ENCODE assay signal across 16 cellular contexts in genomic region chr15:69663441-69663840, GRCh38.
A peak's percentile ranks its signal among the peaks of the same experiment; 100 is the strongest.
DNase-seq lines count a peak whose midpoint lies in the region; ATAC-seq and TF ChIP-seq lines count a peak whose summit lies in the region.
"Had no signal": no experiment of that assay in that cellular context is flagged by ENCODE, and none has a peak within 500 bp of the region (broad histone marks: within the 10 kb centered on the region; RNA-seq: fewer than 3 reads in every experiment).

No MANE protein-coding gene starts in this region.

- H3K27me3 ChIP-seq in neuronal stem cell (ENCODE audit: control insufficient read depth in 3 of 3, insufficient read depth in 3 of 3, low read depth in 1 of 3, low read length in 3 of 3): peaks cover 0 to 20% (median 0%) of the 10 kb centered on the region in 3 experiments

- H2BK120ac ChIP-seq in neuronal stem cell (ENCODE audit: low read depth, low read length): no peak overlapping the region

- H3K4ac ChIP-seq in neuronal stem cell (ENCODE audit: low read length): no peak overlapping the region

- DNase-seq in D341Med (ENCODE audit: low spot score) (peak; percentile 5), GM13976 (ENCODE audit: low spot score) (peak; percentile 7), coronary artery (ENCODE audit: low spot score) (peak; percentile 46), neuronal stem cell (ENCODE audit: low spot score) (no peak), NCI-H524 (lab: John Stamatoyannopoulos, UW) (no peak), T-helper 1 cell (no peak)
- DNase-seq: Calu3, DMS 273 treated with DMSO at 0.1 percent for 48 hours, DMS53, DND-41, EL, H9 had no signal

- H3K36me3 ChIP-seq in neuronal stem cell (replicated peaks in 1 of 2; ENCODE audit: control insufficient read depth in 2 of 2, insufficient read depth in 2 of 2, low read length in 2 of 2): no peaks in the 10 kb centered on the region
- H3K36me3 ChIP-seq: BLaER1 treated with 17β-estradiol and CSF1 and Interleukin-3, amounts not matched to agents 10 nM and 100 nM had no signal

- no peak overlapping the region for H4K8ac ChIP-seq in neuronal stem cell (ENCODE audit: low read depth, low read length)

- H3K4me1 ChIP-seq in neuronal stem cell (ENCODE audit: control insufficient read depth in 2 of 2, insufficient read depth in 1 of 2, low read depth in 1 of 2, low read length in 2 of 2): peaks cover 0 to 13% of the 10 kb centered on the region in 2 donors

- no peak overlapping the region for H4K91ac ChIP-seq in neuronal stem cell (ENCODE audit: low read depth, low read length, poor library complexity)

- peak overlapping the region; percentile 14 for H3K14ac ChIP-seq in neuronal stem cell (ENCODE audit: low read length)

- TF ChIP-seq CTCF in GM13976 (IDR thresholded peaks at IDR 0.05; ENCODE audit: borderline replicate concordance, control extremely low read depth, extremely low read depth, insufficient read depth, missing control alignments): no peak
- no peak for TF ChIP-seq CTCF in coronary artery (IDR thresholded peaks at IDR 0.05)

- no peak overlapping the region for H2AFZ ChIP-seq in neuronal stem cell (ENCODE audit: low read length)

- H2BK15ac ChIP-seq in neuronal stem cell (ENCODE audit: low read length): no peak overlapping the region

- peak overlapping the region; percentile 63 for H3K18ac ChIP-seq in neuronal stem cell (ENCODE audit: low read length)

- H3K27ac ChIP-seq in coronary artery (no peak overlapping the region), neuronal stem cell (replicated peaks; ENCODE audit: low read length) (no peak overlapping the region)
- H3K27ac ChIP-seq: BLaER1 treated with 17β-estradiol and CSF1 and Interleukin-3, amounts not matched to agents 10 nM and 100 nM; HL-60 had no signal

- in situ Hi-C loops in GM13976 (cut with MboI; ENCODE audit: low sequenced_read_pairs, unreplicated experiment): no loop called here

- H3K4me2 ChIP-seq in neuronal stem cell (ENCODE audit: insufficient read depth, low read length, poor library complexity, severe bottlenecking): no peak overlapping the region
- H3K4me2 ChIP-seq: BLaER1 treated with 17β-estradiol and CSF1 and Interleukin-3, amounts not matched to agents 10 nM and 100 nM had no signal

- no peaks in the 10 kb centered on the region for H3K9me3 ChIP-seq in neuronal stem cell (replicated peaks in 1 of 2; ENCODE audit: control insufficient read depth in 2 of 2, insufficient read depth in 1 of 2, low read depth in 1 of 2, low read length in 2 of 2)
- H3K9me3 ChIP-seq: BLaER1 treated with 17β-estradiol and CSF1 and Interleukin-3, amounts not matched to agents 10 nM and 100 nM had no signal

- no peak overlapping the region for H3K4me3 ChIP-seq in coronary artery
- no peak overlapping the region for H3K4me3 ChIP-seq in neuronal stem cell (ENCODE audit: low read length in 2 of 2)
- H3K4me3 ChIP-seq: BLaER1 treated with 17β-estradiol and CSF1 and Interleukin-3, amounts not matched to agents 10 nM and 100 nM had no signal

- no peak overlapping the region for H2BK12ac ChIP-seq in neuronal stem cell (ENCODE audit: low read length)

- no peaks in the 10 kb centered on the region for H3K79me1 ChIP-seq in neuronal stem cell (ENCODE audit: low read depth, low read length)

- no peak overlapping the region for H3K9ac ChIP-seq in neuronal stem cell (ENCODE audit: low read depth, low read length, poor library complexity)
- H3K9ac ChIP-seq: BLaER1 treated with 17β-estradiol and CSF1 and Interleukin-3, amounts not matched to agents 10 nM and 100 nM had no signal

- H2BK5ac ChIP-seq in neuronal stem cell (ENCODE audit: low read length): no peak overlapping the region

- ATAC-seq in HG03521 (IDR thresholded peaks at IDR 0.05; ENCODE audit: unreplicated experiment): no peak
- ATAC-seq: CD8-positive, alpha-beta T cell had no signal

- H3K23ac ChIP-seq in neuronal stem cell (ENCODE audit: low read depth, low read length, poor library complexity): no peak overlapping the region

- no peak overlapping the region for H2AK5ac ChIP-seq in neuronal stem cell (ENCODE audit: low read depth, low read length)

Comparison
In these comparisons a context has a peak if more than half of its experiments do, and no peak if none do; other contexts are left out.
1. DNase-seq: peak in D341Med (single experiment), GM13976 (single experiment) and coronary artery (single experiment); none in neuronal stem cell (single experiment), NCI-H524 (0 of 2) and T-helper 1 cell (0 of 5).